9 cellular contexts compared by ENCODE assay signal in genomic region chr3:160210799-160211221, GRCh38. TPM values are rescaled to one million over a fixed set of nuclear protein-coding genes. Genes with fewer than 3 reads are reported as not detected.
DNase-seq lines count a peak whose midpoint lies in the region; ATAC-seq, FAIRE-seq and TF ChIP-seq lines count a peak whose summit lies in the region.
"Had no signal": no experiment of that assay in that cellular context is flagged by ENCODE, and none has a peak within 500 bp of the region (broad histone marks: within the 10 kb centered on the region; RNA-seq: fewer than 3 reads in every experiment).

No MANE protein-coding gene starts in this region.

- H3K27ac ChIP-seq in kidney (ENCODE audit: low read depth in 2 of 2, low read length in 2 of 2): no peak overlapping the region

- peaks cover 10 to 14% of the 10 kb centered on the region in 2 donors for H3K27me3 Mint-ChIP-seq in natural killer cell treated with Interleukin-12 subunit alpha and Interleukin-12 subunit beta and Interleukin-15 and Interleukin-18, amount 100 ng/mL, for 72 hours

- peak; percentile 59 for DNase-seq in AG08396 (ENCODE audit: low spot score)
- DNase-seq in NOMO-1 treated with dmso at 0.1 percent for 144 hours (lab: John Stamatoyannopoulos, UW; ENCODE audit: unreplicated experiment): peak; percentile 66
- DNase-seq in fibroblast of the conjunctiva (ENCODE audit: low read depth): peak; percentile 54
- no peak for DNase-seq in kidney
- no peak for DNase-seq in natural killer cell treated with Interleukin-12 subunit alpha and Interleukin-12 subunit beta and Interleukin-15 and Interleukin-18, amount 100 ng/mL, for 72 hours (ENCODE audit: low spot score)
- no peak for DNase-seq in GOT3 (lab: John Stamatoyannopoulos, UW)

- H3K4me3 Mint-ChIP-seq in natural killer cell treated with Interleukin-12 subunit alpha and Interleukin-12 subunit beta and Interleukin-15 and Interleukin-18, amount 100 ng/mL, for 72 hours: no peak overlapping the region

- H3K4me3 ChIP-seq in kidney (ENCODE audit: low read length in 2 of 2): no peak overlapping the region

- no peak for FAIRE-seq in kidney (lab: Jason Lieb, UNC)

- no peaks in the 10 kb centered on the region for H3K9me3 Mint-ChIP-seq in natural killer cell treated with Interleukin-12 subunit alpha and Interleukin-12 subunit beta and Interleukin-15 and Interleukin-18, amount 100 ng/mL, for 72 hours

- no peaks in the 10 kb centered on the region for H3K4me1 Mint-ChIP-seq in natural killer cell treated with Interleukin-12 subunit alpha and Interleukin-12 subunit beta and Interleukin-15 and Interleukin-18, amount 100 ng/mL, for 72 hours (ENCODE audit: low read depth in 2 of 2)

- no peak for TF ChIP-seq CTCF in kidney (IDR thresholded peaks at IDR 0.05; ENCODE audit: borderline replicate concordance, extremely low read depth, insufficient read depth)

- ATAC-seq in GM21423 (IDR thresholded peaks at IDR 0.05; ENCODE audit: unreplicated experiment) (peak; percentile 53), HG03342 (IDR thresholded peaks at IDR 0.05; ENCODE audit: unreplicated experiment) (no peak)
- ATAC-seq in natural killer cell treated with Interleukin-12 subunit alpha and Interleukin-12 subunit beta and Interleukin-15 and Interleukin-18, amount 100 ng/mL, for 72 hours: no peak

- no peaks in the 10 kb centered on the region for H3K36me3 Mint-ChIP-seq in natural killer cell treated with Interleukin-12 subunit alpha and Interleukin-12 subunit beta and Interleukin-15 and Interleukin-18, amount 100 ng/mL, for 72 hours

- no peaks in the 10 kb centered on the region for H3K36me3 ChIP-seq in kidney (ENCODE audit: control insufficient read depth in 1 of 2, insufficient read depth in 2 of 2, low read length in 2 of 2)

- H3K9me3 ChIP-seq in kidney (ENCODE audit: control insufficient read depth in 1 of 2, low read length in 2 of 2): no peaks in the 10 kb centered on the region

- no peak overlapping the region for H3K27ac Mint-ChIP-seq in natural killer cell treated with Interleukin-12 subunit alpha and Interleukin-12 subunit beta and Interleukin-15 and Interleukin-18, amount 100 ng/mL, for 72 hours

- H3K9ac ChIP-seq in kidney (ENCODE audit: low read length in 2 of 2): no peak overlapping the region

- intact Hi-C loops in kidney (cut with DNase I): no loop called here

- no peaks in the 10 kb centered on the region for H3K4me1 ChIP-seq in kidney (ENCODE audit: control insufficient read depth in 1 of 2, insufficient read depth in 1 of 2, low read depth in 1 of 2, low read length in 2 of 2)

RNA-seq across cellular contexts. Expression of gene C3orf80, which starts 14.4 kb away (rescaled TPM):
- total RNA-seq in kidney: 0.63 TPM
- polyA plus RNA-seq in kidney (ENCODE audit: insufficient read depth, low read depth, low replicate concordance): 0.13 TPM
- not detected for total RNA-seq in natural killer cell treated with Interleukin-12 subunit alpha and Interleukin-12 subunit beta and Interleukin-15 and Interleukin-18, amount 100 ng/mL, for 72 hours
- total RNA-seq: skeletal muscle tissue had no signal

Comparison
In these comparisons a context has a peak if more than half of its experiments do, and no peak if none do; other contexts are left out.
1. DNase-seq: peak in AG08396 (single experiment), NOMO-1 treated with dmso at 0.1 percent for 144 hours (single experiment) and fibroblast of the conjunctiva (single experiment); none in kidney (single experiment), natural killer cell treated with Interleukin-12 subunit alpha and Interleukin-12 subunit beta and Interleukin-15 and Interleukin-18, amount 100 ng/mL, for 72 hours (single experiment) and GOT3 (single experiment).